ENCODE assay signal across 13 cellular contexts in genomic region chr3:138081371-138082084, GRCh38. TPM values are rescaled to one million over a fixed set of nuclear protein-coding genes. Genes with fewer than 3 reads are reported as not detected.
DNase-seq lines count a peak whose midpoint lies in the region; TF ChIP-seq lines count a peak whose summit lies in the region.
"Had no signal": no experiment of that assay in that cellular context is flagged by ENCODE, and none has a peak within 500 bp of the region (broad histone marks: within the 10 kb centered on the region; RNA-seq: fewer than 3 reads in every experiment).

No MANE protein-coding gene starts in this region.

- H3K27me3 ChIP-seq in CD8-positive, alpha-beta memory T cell (ENCODE audit: insufficient read depth, low read length, poor library complexity, severe bottlenecking), result no peaks in the 10 kb centered on the region
- H3K27me3 ChIP-seq in MM.1S (replicated peaks; ENCODE audit: insufficient read depth, low read length) (peaks cover 30% of the 10 kb centered on the region), fibroblast of lung (ENCODE audit: control insufficient read depth, insufficient read depth, low read length) (no peaks in the 10 kb centered on the region), trophoblast cell (ENCODE audit: insufficient read depth, low read length) (no peaks in the 10 kb centered on the region)
- H3K27me3 ChIP-seq: neural progenitor cell, upper lobe of right lung had no signal

- no peak overlapping the region for H3K23ac ChIP-seq in trophoblast cell (ENCODE audit: low read length)

- H2BK120ac ChIP-seq in trophoblast cell (ENCODE audit: insufficient read depth, low read length, poor library complexity), result no peak overlapping the region

- WGBS in trophoblast cell (ENCODE audit: extremely low coverage, insufficient coverage, insufficient read length), result no CpG with 5 or more reads among the region's 5 CpGs

- no peaks in the 10 kb centered on the region for H3K9me3 ChIP-seq in CD8-positive, alpha-beta memory T cell (ENCODE audit: low read length)
- H3K9me3 ChIP-seq in MM.1S (replicated peaks; ENCODE audit: insufficient read depth, low read length), result no peaks in the 10 kb centered on the region
- no peaks in the 10 kb centered on the region for H3K9me3 ChIP-seq in fibroblast of lung (ENCODE audit: control insufficient read depth, insufficient read depth, low read depth, low read length)
- H3K9me3 ChIP-seq in trophoblast cell (ENCODE audit: insufficient read depth, low read depth, low read length), result no peaks in the 10 kb centered on the region
- H3K9me3 ChIP-seq: upper lobe of right lung had no signal

- peak overlapping the region in 4 of 7 donors; percentile 34 to 57 (median 46) for H3K4me3 Mint-ChIP-seq in CD8-positive, alpha-beta memory T cell
- H3K4me3 Mint-ChIP-seq: GM23338, neural progenitor cell had no signal

- H2AFZ ChIP-seq in MM.1S (ENCODE audit: low read length), result no peak overlapping the region
- H2AFZ ChIP-seq in fibroblast of lung (ENCODE audit: low read length), result no peak overlapping the region
- no peak overlapping the region for H2AFZ ChIP-seq in trophoblast cell (ENCODE audit: insufficient read depth, low read length, poor library complexity)
- H2AFZ ChIP-seq: GM23338, neural progenitor cell had no signal

- CTCF ChIA-PET in CD8-positive, alpha-beta memory T cell (lab: Charles Lee), result interaction anchor here (0.7 to 1.7 kb wide), 2 partner anchors 12 to 37 kb away, joined by 3 to 4 read pairs; no protein-coding TSS in a partner anchor

- H3K36me3 Mint-ChIP-seq in CD8-positive, alpha-beta memory T cell, result no peaks in the 10 kb centered on the region

- TF ChIP-seq CTCF in MM.1S (IDR thresholded peaks at IDR 0.05; ENCODE audit: low read length), result no peak
- no peak for TF ChIP-seq CTCF in fibroblast of lung (conservative IDR thresholded peaks at IDR 0.05 in 1 of 2, IDR thresholded peaks at IDR 0.05 in 1 of 2; ENCODE audit: low read depth in 1 of 2, low read length in 2 of 2)

- no peaks in the 10 kb centered on the region for H3K9me2 ChIP-seq in MM.1S (replicated peaks; ENCODE audit: insufficient read depth, low read length)

- H4K91ac ChIP-seq in trophoblast cell (ENCODE audit: low read depth, low read length), result no peak overlapping the region

- H3K18ac ChIP-seq in trophoblast cell (ENCODE audit: low read length), result no peak overlapping the region

- DNase-seq in CD8-positive, alpha-beta memory T cell, result no peak
- no peak for DNase-seq in MM.1S
- peak; percentile 71 to 83 for DNase-seq in fibroblast of lung (ENCODE audit: low read depth in 2 of 2)
- DNase-seq in trophoblast cell, result no peak
- no peak for DNase-seq in NCI-H774 (lab: John Stamatoyannopoulos, UW)
- no peak for DNase-seq in NCI-H69 (lab: John Stamatoyannopoulos, UW)
- DNase-seq in dermis blood vessel endothelial cell, result no peak
- DNase-seq in DMS 273 treated with DMSO at 0.1 percent for 48 hours (lab: John Stamatoyannopoulos, UW), result no peak
- DNase-seq: NCI-H1105; NK-92 treated with Interleukin-12 subunit alpha and Interleukin-12 subunit beta, amount 100 ng/mL, for 24 hours; upper lobe of right lung had no signal

- H4K20me1 ChIP-seq in MM.1S (ENCODE audit: insufficient read depth, low read length) (no peaks in the 10 kb centered on the region), fibroblast of lung (ENCODE audit: control insufficient read depth, extremely low read depth, insufficient read depth, low read length) (no peaks in the 10 kb centered on the region)

- no peaks in the 10 kb centered on the region for H3K4me1 ChIP-seq in CD8-positive, alpha-beta memory T cell (ENCODE audit: insufficient read depth, low read length)
- H3K4me1 ChIP-seq in MM.1S (ENCODE audit: low read length) (peaks cover 26% of the 10 kb centered on the region), fibroblast of lung (ENCODE audit: control insufficient read depth, extremely low read depth, insufficient read depth, low read length) (peaks cover 36% of the 10 kb centered on the region), trophoblast cell (ENCODE audit: control insufficient read depth in 1 of 2, insufficient read depth in 2 of 2, low read length in 2 of 2) (peaks cover 11 to 19% of the 10 kb centered on the region in 2 experiments)
- H3K4me1 ChIP-seq: neural progenitor cell, upper lobe of right lung had no signal

- no peak overlapping the region for H2AK5ac ChIP-seq in trophoblast cell (ENCODE audit: low read length)

- no peak overlapping the region for H3K14ac ChIP-seq in trophoblast cell (ENCODE audit: low read length)

- no peaks in the 10 kb centered on the region for H3K9me3 Mint-ChIP-seq in CD8-positive, alpha-beta memory T cell
- H3K9me3 Mint-ChIP-seq: GM23338, neural progenitor cell had no signal

- no peak overlapping the region for H3K27ac ChIP-seq in CD8-positive, alpha-beta memory T cell (ENCODE audit: low read depth, low read length)
- H3K27ac ChIP-seq in MM.1S (ENCODE audit: low read length) (no peak overlapping the region), fibroblast of lung (ENCODE audit: insufficient read depth, low read length) (peak overlapping the region; percentile 85), trophoblast cell (ENCODE audit: low read depth, low read length) (peak overlapping the region; percentile 75)
- H3K27ac ChIP-seq: neural progenitor cell, upper lobe of right lung had no signal

- H3K79me2 ChIP-seq in MM.1S (ENCODE audit: low read length) (no peaks in the 10 kb centered on the region), fibroblast of lung (ENCODE audit: control insufficient read depth, insufficient read depth, low read length) (no peaks in the 10 kb centered on the region), trophoblast cell (ENCODE audit: control insufficient read depth, insufficient read depth, low read length, poor library complexity) (no peaks in the 10 kb centered on the region)

- no peak overlapping the region for H3K4ac ChIP-seq in trophoblast cell (ENCODE audit: low read depth, low read length)

- no peaks in the 10 kb centered on the region for H3K36me3 ChIP-seq in CD8-positive, alpha-beta memory T cell (ENCODE audit: insufficient read depth, low read length)
- H3K36me3 ChIP-seq in MM.1S (replicated peaks; ENCODE audit: insufficient read depth, low read length) (no peaks in the 10 kb centered on the region), fibroblast of lung (ENCODE audit: control insufficient read depth, insufficient read depth, low read length) (peaks cover 15% of the 10 kb centered on the region), trophoblast cell (ENCODE audit: control insufficient read depth in 1 of 2, insufficient read depth in 2 of 2, low read length in 2 of 2) (peaks cover 8 to 9% of the 10 kb centered on the region in 2 experiments)
- H3K36me3 ChIP-seq: neural progenitor cell had no signal

- no peak overlapping the region for H3K4me3 ChIP-seq in CD8-positive, alpha-beta memory T cell (ENCODE audit: low read length)
- H3K4me3 ChIP-seq in MM.1S (ENCODE audit: low read length) (peak overlapping the region; percentile 22), fibroblast of lung (replicated peaks in 1 of 4; ENCODE audit: control extremely low read depth in 1 of 4, insufficient read depth in 1 of 4, low read depth in 3 of 4, low read length in 4 of 4) (peak overlapping the region in 2 of 4 experiments; percentile 37), trophoblast cell (ENCODE audit: low read depth, low read length) (no peak overlapping the region)
- H3K4me3 ChIP-seq: GM23338, neural progenitor cell, upper lobe of right lung had no signal

- peak overlapping the region in 2 of 8 donors; percentile 23 to 53 for H3K27ac Mint-ChIP-seq in CD8-positive, alpha-beta memory T cell
- H3K27ac Mint-ChIP-seq: GM23338, neural progenitor cell had no signal

- no peak overlapping the region for H2BK12ac ChIP-seq in trophoblast cell (ENCODE audit: low read length)

- peak overlapping the region; percentile 24 for H2BK5ac ChIP-seq in trophoblast cell (ENCODE audit: low read depth, low read length, poor library complexity)

- peaks cover 3 to 6% of the 10 kb centered on the region in 2 donors for H3K27me3 Mint-ChIP-seq in CD8-positive, alpha-beta memory T cell

- H4K12ac ChIP-seq in trophoblast cell (ENCODE audit: low read depth, low read length), result no peak overlapping the region

- no peak overlapping the region for H4K8ac ChIP-seq in trophoblast cell (ENCODE audit: low read depth, low read length)

- peaks cover 2% of the 10 kb centered on the region for H3K79me1 ChIP-seq in trophoblast cell (ENCODE audit: low read length)

- peak overlapping the region; percentile 76 for H3K4me2 ChIP-seq in MM.1S (ENCODE audit: low read depth, low read length)
- H3K4me2 ChIP-seq in fibroblast of lung (ENCODE audit: extremely low read depth, insufficient read depth, low read length), result peak overlapping the region; percentile 72
- peak overlapping the region; percentile 19 for H3K4me2 ChIP-seq in trophoblast cell (ENCODE audit: low read length)
- H3K4me2 ChIP-seq: GM23338, neural progenitor cell had no signal

- peaks cover 20% of the 10 kb centered on the region for H3F3A ChIP-seq in MM.1S (ENCODE audit: insufficient read depth, low read length)

- no peak overlapping the region for H3K9ac ChIP-seq in MM.1S (ENCODE audit: low read length)
- H3K9ac ChIP-seq in fibroblast of lung (ENCODE audit: insufficient read depth, low read length), result no peak overlapping the region
- no peak overlapping the region for H3K9ac ChIP-seq in trophoblast cell (ENCODE audit: low read length)
- H3K9ac ChIP-seq: neural progenitor cell had no signal

- POLR2A ChIA-PET in CD8-positive, alpha-beta memory T cell (lab: Charles Lee), result interaction anchor here (0.6 kb wide), 1 partner anchor 18 kb away, joined by 3 read pairs; no protein-coding TSS in a partner anchor

- H3K4me1 Mint-ChIP-seq in CD8-positive, alpha-beta memory T cell, result peaks cover 14 to 25% (median 24%) of the 10 kb centered on the region in 3 donors
- H3K4me1 Mint-ChIP-seq: GM23338 had no signal

RNA-seq across cellular contexts. Expression of gene DZIP1L, which starts 33.9 kb away (rescaled TPM):
- total RNA-seq in CD8-positive, alpha-beta memory T cell, result under 1 TPM in 1 of 2 experiments, not detected in 1; 0.20 TPM
- polyA plus RNA-seq in CD8-positive, alpha-beta memory T cell, result not detected
- total RNA-seq in fibroblast of lung (16.9 and 22.6 TPM in 2 replicates), dermis blood vessel endothelial cell (2.4 and 4.6 TPM in 2 replicates)
- 5.2 and 8.9 TPM in 2 replicates for polyA plus RNA-seq in fibroblast of lung
- polyA plus RNA-seq in fibroblast of lung (2012), result 5.3 and 8.2 TPM in 2 replicates
- 11.9 and 28.9 TPM in 2 replicates for polyA minus RNA-seq in fibroblast of lung (ENCODE audit: low replicate concordance)
- 2.7 and 3.5 TPM in 2 replicates for polyA plus RNA-seq in trophoblast cell (2013)

RNA-seq across cellular contexts. Expression of gene A4GNT, which starts 50.7 kb away (rescaled TPM):
- total RNA-seq in CD8-positive, alpha-beta memory T cell, result not detected
- not detected for polyA plus RNA-seq in CD8-positive, alpha-beta memory T cell
- total RNA-seq in fibroblast of lung, result not detected in 2 replicates
- not detected in 2 replicates for polyA plus RNA-seq in fibroblast of lung
- polyA plus RNA-seq in fibroblast of lung (2012), result not detected in 2 replicates
- not detected in 2 replicates for polyA minus RNA-seq in fibroblast of lung (ENCODE audit: low replicate concordance)
- not detected in 2 replicates for polyA plus RNA-seq in trophoblast cell (2013)
- total RNA-seq in dermis blood vessel endothelial cell, result not detected in 2 replicates
- total RNA-seq: GM23338, upper lobe of right lung had no signal
- polyA plus RNA-seq: GM23338 had no signal

Comparison
In these comparisons a context has a peak if more than half of its experiments do, and no peak if none do; other contexts are left out.
1. DNase-seq: peak in fibroblast of lung (2 of 2); none in CD8-positive, alpha-beta memory T cell (0 of 5), MM.1S (single experiment), trophoblast cell (0 of 2), NCI-H774 (single experiment), NCI-H69 (single experiment), dermis blood vessel endothelial cell (single experiment) and DMS 273 treated with DMSO at 0.1 percent for 48 hours (single experiment).
2. H3K27ac ChIP-seq: peak in fibroblast of lung (single experiment) and trophoblast cell (single experiment); none in CD8-positive, alpha-beta memory T cell (single experiment) and MM.1S (single experiment).
3. H3K4me2 ChIP-seq: peak in every context shown above with its lines; median percentile 76 in MM.1S; 72 in fibroblast of lung; 19 in trophoblast cell.